ENCODE assay signal across 8 cellular contexts in genomic region chr7:128830231-128831177, GRCh38. TPM values are rescaled to one million over a fixed set of nuclear protein-coding genes. Genes with fewer than 3 reads are reported as not detected.
DNase-seq lines count a peak whose midpoint lies in the region; ATAC-seq, FAIRE-seq and TF ChIP-seq lines count a peak whose summit lies in the region.

Gene FLNC (plus strand): TSS chr7:128830406. CDS start chr7:128830638, 232 bp downstream.

- DNase-seq in GM12891 (ENCODE audit: insufficient read length, low spot score) (no peak), SK-N-MC (ENCODE audit: low read depth, low spot score) (no peak), T47D (ENCODE audit: low read depth in 1 of 2, low spot score in 1 of 2) (peak; percentile 37 to 49), iPS-NIHi7 (ENCODE audit: extremely low spot score) (peak; percentile 41), small intestine (no peak), DMS153 (lab: John Stamatoyannopoulos, UW) (no peak)

- TF ChIP-seq POLR2A in GM12891 (IDR thresholded peaks at IDR 0.05; ENCODE audit: low read depth, low read length), result no peak

- H3K27ac ChIP-seq in SK-N-MC, result no peak within 1 kb of the TSS
- H3K27ac ChIP-seq in small intestine (ENCODE audit: low read depth in 1 of 2, low read length in 1 of 2), result peak within 1 kb of the TSS in 1 of 2 donors; percentile 27

- H3K9me3 ChIP-seq in SK-N-MC (ENCODE audit: low read depth, low read length) (no peaks in the 10 kb centered on the region), small intestine (ENCODE audit: control insufficient read depth, low read depth) (no peaks in the 10 kb centered on the region)

- FAIRE-seq in GM12891 (lab: Jason Lieb, UNC) (peak; percentile 84), small intestine (lab: Jason Lieb, UNC) (no peak)

- in situ Hi-C loops in T47D (cut with HindIII; ENCODE audit: low pct_unique_long_range_greater_than_20kb, low sequenced_read_pairs), result no loop called here

- peaks cover 0 to 9% of the 10 kb centered on the region in 2 donors for H3K27me3 ChIP-seq in small intestine (ENCODE audit: control insufficient read depth in 2 of 2, insufficient read depth in 2 of 2, low read length in 2 of 2)

- no peak for ATAC-seq in HG03045 (IDR thresholded peaks at IDR 0.05; ENCODE audit: unreplicated experiment)
- no peak for ATAC-seq in HG02588 (IDR thresholded peaks at IDR 0.05; ENCODE audit: unreplicated experiment)

- H3K4me3 ChIP-seq in SK-N-MC, result peak within 1 kb of the TSS; percentile 92
- peak within 1 kb of the TSS; percentile 41 to 43 for H3K4me3 ChIP-seq in small intestine (ENCODE audit: low read depth in 1 of 2, low read length in 2 of 2)

- H3K36me3 ChIP-seq in SK-N-MC (ENCODE audit: insufficient read depth, low read length), result no peaks in the 10 kb centered on the region; the same call in 1 of the 2 replicates
- H3K36me3 ChIP-seq in small intestine (ENCODE audit: control insufficient read depth in 2 of 2, insufficient read depth in 2 of 2, low read length in 2 of 2), result no peaks in the 10 kb centered on the region

- 2 to 3% (median 2%) methylated on average over 73 to 109 of the region's 109 CpGs for WGBS in small intestine, 3 donors

- peak within 1 kb of the TSS; percentile 79 for H3K9ac ChIP-seq in SK-N-MC (ENCODE audit: insufficient read length)

- H3K4me1 ChIP-seq in small intestine (ENCODE audit: control insufficient read depth in 2 of 2, insufficient read depth in 1 of 2, low read depth in 1 of 2, low read length in 1 of 2), result no peaks in the 10 kb centered on the region

TF ChIP-seq in GM12891, 5 proteins besides CTCF, POLR2A, EP300 and RAD21:
- TF ChIP-seq PAX5 (IDR thresholded peaks at IDR 0.05; ENCODE audit: insufficient read depth, low read length, severe bottlenecking), result no peak
- no peak for TF ChIP-seq POU2F2 (IDR thresholded peaks at IDR 0.05; ENCODE audit: low read depth, low read length)
- no peak for TF ChIP-seq TAF1 (IDR thresholded peaks at IDR 0.05; ENCODE audit: low read depth, low read length)
- TF ChIP-seq POLR2AphosphoS5 (IDR thresholded peaks at IDR 0.05; ENCODE audit: low read depth, low read length), result no peak
- no peak for TF ChIP-seq SPI1 (IDR thresholded peaks at IDR 0.05; ENCODE audit: low read depth, low read length)

RNA-seq across cellular contexts. Expression of gene FLNC, which starts in this region (rescaled TPM):
- polyA plus RNA-seq in GM12891 (2012; ENCODE audit: low read depth, missing spikeins), result 0.08 TPM
- 10 to 100 TPM in 2 of 3 donors, 1 to 10 TPM in 1; 8.1 to 13.0 (median 10.1) TPM for polyA plus RNA-seq in small intestine

Comparison
In these comparisons a context has a peak if more than half of its experiments do, and no peak if none do; other contexts are left out.
1. DNase-seq: peak in T47D (2 of 2) and iPS-NIHi7 (single experiment); none in GM12891 (single experiment), SK-N-MC (single experiment), small intestine (single experiment) and DMS153 (single experiment).